ENCODE assay signal across 28 cellular contexts in the genomic region with DNA sequence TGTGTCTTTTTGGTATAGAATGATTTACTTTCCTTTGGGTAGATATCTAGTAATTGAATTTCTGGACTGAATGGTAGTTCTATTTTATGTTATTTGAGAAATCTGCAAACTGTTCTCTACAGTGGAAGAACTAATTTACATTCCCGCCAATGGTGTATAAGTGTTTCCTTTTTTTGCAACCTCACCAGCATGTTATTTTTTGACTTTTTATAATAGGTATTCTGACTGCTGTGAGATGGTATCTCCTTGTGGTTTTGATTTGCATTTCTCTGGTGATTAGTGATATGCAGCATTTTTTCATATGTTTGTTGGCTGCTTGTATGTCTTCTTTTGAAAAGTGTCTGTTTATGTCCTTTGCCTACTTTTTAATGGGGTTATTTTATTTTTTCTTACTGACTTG.
"Had no signal": no experiment of that assay in that cellular context is flagged by ENCODE, and none has a peak within 500 bp of the region (broad histone marks: within the 10 kb centered on the region; RNA-seq: fewer than 3 reads in every experiment).

No MANE protein-coding gene starts in this region.

- FAIRE-seq: urothelium cell line had no signal

- H3K9me3 Mint-ChIP-seq: nephron progenitor cell, neural progenitor cell had no signal

- H3K27me3 Mint-ChIP-seq: naive B cell; progenitor cell of endocrine pancreas; stimulated activated naive CD8-positive, alpha-beta T cell treated with anti-CD3 and anti-CD28 coated beads, Interleukin-15, Interleukin-2, amounts not matched to agents 100 ng/mL and 50 ng/mL, for 24 hours had no signal

- H3K4me3 Mint-ChIP-seq: mesothelial cell of epicardium; naive B cell; natural killer cell; nephron progenitor cell; neural progenitor cell; stimulated activated effector memory CD8-positive, alpha-beta T cell treated with anti-CD3 and anti-CD28 coated beads, Interleukin-12 subunit alpha, Interleukin-12 subunit beta, amount 100 ng/mL, for 72 hours; stimulated activated naive CD8-positive, alpha-beta T cell treated with anti-CD3 and anti-CD28 coated beads, Interleukin-15, Interleukin-2, amounts not matched to agents 100 ng/mL and 50 ng/mL, for 24 hours had no signal

- H3K9ac ChIP-seq: neural progenitor cell had no signal

- H3K27ac ChIP-seq: left ventricle myocardium inferior, neural progenitor cell, neutrophil, ovary, right atrium auricular region, right lobe of liver, suprapubic skin, thoracic aorta, tibial artery, upper lobe of right lung had no signal

- H3K4me3 ChIP-seq: left ventricle myocardium inferior, lung, neural progenitor cell, ovary, right atrium auricular region, right lobe of liver, suprapubic skin, thoracic aorta, tibial artery, upper lobe of right lung had no signal

- H3K4me1 Mint-ChIP-seq: naive B cell; natural killer cell; nephron progenitor cell; neural progenitor cell; stimulated activated effector memory CD8-positive, alpha-beta T cell treated with anti-CD3 and anti-CD28 coated beads, Interleukin-12 subunit alpha, Interleukin-12 subunit beta, amount 100 ng/mL, for 72 hours had no signal

- H3K36me3 Mint-ChIP-seq: mesothelial cell of epicardium; naive B cell; natural killer cell; neural progenitor cell; stimulated activated effector memory CD8-positive, alpha-beta T cell treated with anti-CD3 and anti-CD28 coated beads, Interleukin-12 subunit alpha, Interleukin-12 subunit beta, amount 100 ng/mL, for 72 hours had no signal

- H3K27me3 ChIP-seq: neural progenitor cell, neutrophil, ovary, right atrium auricular region, right lobe of liver, suprapubic skin, tibial artery, upper lobe of right lung had no signal

- ATAC-seq: natural killer cell; right lobe of liver; stimulated activated effector memory CD8-positive, alpha-beta T cell treated with anti-CD3 and anti-CD28 coated beads, Interleukin-12 subunit alpha, Interleukin-12 subunit beta, amount 100 ng/mL, for 72 hours; upper lobe of right lung had no signal

- H3K36me3 ChIP-seq: left ventricle myocardium inferior, neural progenitor cell, neutrophil, ovary, right atrium auricular region, right lobe of liver, suprapubic skin, thoracic aorta, tibial artery, upper lobe of right lung had no signal

- H3K4me1 ChIP-seq: left ventricle myocardium inferior, neural progenitor cell, right atrium auricular region, right lobe of liver, suprapubic skin, tibial artery, upper lobe of right lung had no signal

- H3K4me2 ChIP-seq: neural progenitor cell had no signal

- H2AFZ ChIP-seq: neural progenitor cell had no signal

- H3K27ac Mint-ChIP-seq: mesothelial cell of epicardium; naive B cell; natural killer cell; nephron progenitor cell; neural progenitor cell; progenitor cell of endocrine pancreas; stimulated activated effector memory CD8-positive, alpha-beta T cell treated with anti-CD3 and anti-CD28 coated beads, Interleukin-12 subunit alpha, Interleukin-12 subunit beta, amount 100 ng/mL, for 72 hours; stimulated activated naive CD8-positive, alpha-beta T cell treated with anti-CD3 and anti-CD28 coated beads, Interleukin-15, Interleukin-2, amounts not matched to agents 100 ng/mL and 50 ng/mL, for 24 hours had no signal

- H3K9me3 ChIP-seq: left ventricle myocardium inferior, neutrophil, ovary, right atrium auricular region, right lobe of liver, suprapubic skin, thoracic aorta, tibial artery, upper lobe of right lung had no signal

- DNase-seq: islet precursor cell; left ventricle myocardium inferior; mesendoderm; naive B cell; natural killer cell; nephron progenitor cell; occipital lobe; ovary; right lobe of liver; stimulated activated CD4-positive, alpha-beta T cell treated with anti-CD3 and anti-CD28 coated beads, Interleukin-12 subunit alpha, Interleukin-12 subunit beta, amount 100 ng/mL, for 4 hours; stimulated activated CD4-positive, alpha-beta T cell treated with anti-CD3 and anti-CD28 coated beads, Interleukin-15, amount 100 ng/mL, for 24 hours; stimulated activated CD4-positive, alpha-beta T cell treated with anti-CD3 and anti-CD28 coated beads, Interleukin-2, amount 100 ng/mL, for 24 hours; stimulated activated CD4-positive, alpha-beta T cell treated with anti-CD3 and anti-CD28 coated beads, Interleukin-4, amount 100 ng/mL, for 24 hours; stimulated activated naive CD4-positive, alpha-beta T cell; tibial artery; trophoblast cell; upper lobe of right lung had no signal
